In genomic region chr15:58423858-58424608, GRCh38 we compare ENCODE assay signal across 1 cellular context.
TF ChIP-seq lines count a peak whose summit lies in the region.

No MANE protein-coding gene starts in this region.

TF ChIP-seq in K562, 482 proteins besides CTCF, POLR2A, EP300 and RAD21 (continued from another document):
- TF ChIP-seq, protein P1, sequence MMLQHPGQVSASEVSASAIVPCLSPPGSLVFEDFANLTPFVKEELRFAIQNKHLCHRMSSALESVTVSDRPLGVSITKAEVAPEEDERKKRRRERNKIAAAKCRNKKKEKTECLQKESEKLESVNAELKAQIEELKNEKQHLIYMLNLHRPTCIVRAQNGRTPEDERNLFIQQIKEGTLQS (IDR thresholded peaks at IDR 0.05): peak; percentile 64
- TF ChIP-seq, protein P1 (CRISPR knock-in tag; conservative IDR thresholded peaks at IDR 0.05): no peak
- no peak for TF ChIP-seq BHLHE40 (IDR thresholded peaks at IDR 0.05; ENCODE audit: low read length)
- TF ChIP-seq TFAM (CRISPR knock-in tag; conservative IDR thresholded peaks at IDR 0.05): no peak
- 0 out of 2 replicates have a peak, but pooled peaks have one; percentile 17 for TF ChIP-seq FOSL1 (tag; conservative IDR thresholded peaks at IDR 0.05)
- TF ChIP-seq ZNF197 (CRISPR knock-in tag; IDR thresholded peaks at IDR 0.05; ENCODE audit: low read depth): no peak
- TF ChIP-seq ATF1 (CRISPR knock-in tag; IDR thresholded peaks at IDR 0.05): no peak
- TF ChIP-seq ATF1 (tag; IDR thresholded peaks at IDR 0.05): no peak
- TF ChIP-seq PCBP1 (IDR thresholded peaks at IDR 0.05; ENCODE audit: low read depth, low read length, poor library complexity, severe bottlenecking): no peak
- no peak for TF ChIP-seq MGA (IDR thresholded peaks at IDR 0.05)
- TF ChIP-seq ZNF12 (CRISPR knock-in tag; IDR thresholded peaks at IDR 0.05): no peak
- TF ChIP-seq, protein P2, sequence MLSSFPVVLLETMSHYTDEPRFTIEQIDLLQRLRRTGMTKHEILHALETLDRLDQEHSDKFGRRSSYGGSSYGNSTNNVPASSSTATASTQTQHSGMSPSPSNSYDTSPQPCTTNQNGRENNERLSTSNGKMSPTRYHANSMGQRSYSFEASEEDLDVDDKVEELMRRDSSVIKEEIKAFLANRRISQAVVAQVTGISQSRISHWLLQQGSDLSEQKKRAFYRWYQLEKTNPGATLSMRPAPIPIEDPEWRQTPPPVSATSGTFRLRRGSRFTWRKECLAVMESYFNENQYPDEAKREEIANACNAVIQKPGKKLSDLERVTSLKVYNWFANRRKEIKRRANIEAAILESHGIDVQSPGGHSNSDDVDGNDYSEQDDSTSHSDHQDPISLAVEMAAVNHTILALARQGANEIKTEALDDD (IDR thresholded peaks at IDR 0.05): no peak
- TF ChIP-seq NFE2L1 (tag; IDR thresholded peaks at IDR 0.05; ENCODE audit: borderline replicate concordance, low read depth): peak; percentile 51; the same call in 1 of the 2 replicates
- peak; percentile 78 for TF ChIP-seq C11orf30 (IDR thresholded peaks at IDR 0.05; ENCODE audit: low read depth)
- no peak for TF ChIP-seq ELF2 (CRISPR knock-in tag; IDR thresholded peaks at IDR 0.05)
- TF ChIP-seq PHTF2 (CRISPR knock-in tag; IDR thresholded peaks at IDR 0.05): no peak
- peak; percentile 35; the same call in 1 of the 2 replicates for TF ChIP-seq NFE2 (IDR thresholded peaks at IDR 0.05; ENCODE audit: low read depth)
- TF ChIP-seq ZC3H8 (IDR thresholded peaks at IDR 0.05): no peak
- no peak for TF ChIP-seq ZNF134 (CRISPR knock-in tag; conservative IDR thresholded peaks at IDR 0.05)
- TF ChIP-seq MAFK (IDR thresholded peaks at IDR 0.05; ENCODE audit: low read length): peak; percentile 50; the same call in 1 of the 2 replicates
- TF ChIP-seq, protein P3, sequence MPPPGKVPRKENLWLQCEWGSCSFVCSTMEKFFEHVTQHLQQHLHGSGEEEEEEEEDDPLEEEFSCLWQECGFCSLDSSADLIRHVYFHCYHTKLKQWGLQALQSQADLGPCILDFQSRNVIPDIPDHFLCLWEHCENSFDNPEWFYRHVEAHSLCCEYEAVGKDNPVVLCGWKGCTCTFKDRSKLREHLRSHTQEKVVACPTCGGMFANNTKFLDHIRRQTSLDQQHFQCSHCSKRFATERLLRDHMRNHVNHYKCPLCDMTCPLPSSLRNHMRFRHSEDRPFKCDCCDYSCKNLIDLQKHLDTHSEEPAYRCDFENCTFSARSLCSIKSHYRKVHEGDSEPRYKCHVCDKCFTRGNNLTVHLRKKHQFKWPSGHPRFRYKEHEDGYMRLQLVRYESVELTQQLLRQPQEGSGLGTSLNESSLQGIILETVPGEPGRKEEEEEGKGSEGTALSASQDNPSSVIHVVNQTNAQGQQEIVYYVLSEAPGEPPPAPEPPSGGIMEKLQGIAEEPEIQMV (tag; conservative IDR thresholded peaks at IDR 0.05; ENCODE audit: low read depth): no peak
- TF ChIP-seq MAFG (tag; conservative IDR thresholded peaks at IDR 0.05): peak; percentile 89
- TF ChIP-seq ZNF143 (CRISPR knock-in tag; IDR thresholded peaks at IDR 0.05): no peak
- no peak for TF ChIP-seq KDM4B (IDR thresholded peaks at IDR 0.05; ENCODE audit: borderline replicate concordance in 2 of 2, low read depth in 1 of 2)
